Comparison of ENCODE assay signal across 14 cellular contexts in the genomic region with DNA sequence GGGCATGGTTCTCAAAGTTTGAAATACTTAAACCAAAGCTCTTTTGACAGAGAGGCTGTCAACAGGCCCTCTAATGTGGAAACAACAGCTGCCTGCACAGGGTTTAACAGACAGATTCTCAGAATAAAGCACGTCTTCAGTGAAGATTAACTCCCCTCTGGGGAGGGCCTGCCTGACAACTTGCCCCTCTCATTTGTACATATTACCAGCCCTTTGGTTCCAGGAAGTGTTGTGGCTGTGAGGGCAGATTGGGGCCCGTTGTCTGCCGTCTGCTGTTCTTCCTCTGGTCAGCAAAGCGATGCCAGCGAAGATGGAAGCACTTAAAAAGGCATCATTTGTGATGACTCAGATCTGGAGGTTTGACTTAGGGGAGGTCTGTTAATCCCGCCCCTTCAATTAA.
DNase-seq lines count a peak whose midpoint lies in the region; TF ChIP-seq lines count a peak whose summit lies in the region.
"Had no signal": no experiment of that assay in that cellular context is flagged by ENCODE, and none has a peak within 500 bp of the region (broad histone marks: within the 10 kb centered on the region; RNA-seq: fewer than 3 reads in every experiment).

No MANE protein-coding gene starts in this region.

- WGBS in hepatocyte (ENCODE audit: low lambda C conversion rate, missing lambda C conversion rate): 57% methylated on average over 6 of the region's 6 CpGs

- H3K4me3 ChIP-seq in hepatocyte: no peak overlapping the region

- H3K36me3 ChIP-seq in hepatocyte (replicated peaks; ENCODE audit: insufficient read depth, low read depth): no peaks in the 10 kb centered on the region

- H3K9me2 ChIP-seq in hepatocyte (replicated peaks; ENCODE audit: insufficient read depth): no peaks in the 10 kb centered on the region

- H3K27ac Mint-ChIP-seq in osteocyte (ENCODE audit: unreplicated experiment): no peak overlapping the region

- TF ChIP-seq CTCF in hepatocyte (IDR thresholded peaks at IDR 0.05; ENCODE audit: poor library complexity) (no peak), osteocyte (IDR thresholded peaks at IDR 0.05) (no peak)

- H3K9me3 ChIP-seq in hepatocyte (ENCODE audit: low read depth): no peaks in the 10 kb centered on the region

- no peaks in the 10 kb centered on the region for H3K27me3 Mint-ChIP-seq in osteocyte (ENCODE audit: unreplicated experiment)

- H3K79me2 ChIP-seq in hepatocyte: no peaks in the 10 kb centered on the region

- H4K20me1 ChIP-seq in hepatocyte (ENCODE audit: insufficient read depth, poor library complexity, severe bottlenecking): no peaks in the 10 kb centered on the region

- no peak overlapping the region for H3K4me2 ChIP-seq in hepatocyte

- H3K4me1 ChIP-seq in hepatocyte (ENCODE audit: insufficient read depth): no peaks in the 10 kb centered on the region

- H3K27me3 ChIP-seq in hepatocyte: no peaks in the 10 kb centered on the region

- no peaks in the 10 kb centered on the region for H3K4me1 Mint-ChIP-seq in osteocyte (ENCODE audit: unreplicated experiment)

- H3K36me3 Mint-ChIP-seq in osteocyte (ENCODE audit: unreplicated experiment): no peaks in the 10 kb centered on the region

- H3K9me3 Mint-ChIP-seq in osteocyte (ENCODE audit: unreplicated experiment): peaks cover 8% of the 10 kb centered on the region

- H2AFZ ChIP-seq in hepatocyte: no peak overlapping the region

- H3K4me3 Mint-ChIP-seq in osteocyte (ENCODE audit: unreplicated experiment): no peak overlapping the region

- DNase-seq in AG08395 (ENCODE audit: low spot score) (peak; percentile 35), Daoy (ENCODE audit: low read depth) (peak; percentile 27), NCI-H82 treated with DMSO at 0.1 percent for 48 hours (lab: John Stamatoyannopoulos, UW; ENCODE audit: unreplicated experiment) (peak; percentile 72), hepatocyte (ENCODE audit: low spot score) (peak; percentile 13), osteocyte (ENCODE audit: extremely low spot score, unreplicated experiment) (no peak), SKM-1 (lab: John Stamatoyannopoulos, UW; ENCODE audit: unreplicated experiment) (no peak)
- DNase-seq in stimulated activated CD4-positive, alpha-beta T cell treated with anti-CD3 and anti-CD28 coated beads, Interleukin-2, amount 100 ng/mL, for 24 hours: no peak
- no peak for DNase-seq in effector CD8-positive, alpha-beta T cell (lab: John Stamatoyannopoulos, UW)
- DNase-seq: COR-L47, IMR-90, NCI-H1436, NCI-H2029, NCI-H2171 treated with DMSO at 0.1 percent for 48 hours, NCI-H446 treated with DMSO at 0.1 percent for 48 hours had no signal

- no peak overlapping the region for H3K27ac ChIP-seq in hepatocyte

Comparison
In these comparisons a context has a peak if more than half of its experiments do, and no peak if none do; other contexts are left out.
1. DNase-seq: peak in AG08395 (single experiment), Daoy (single experiment), NCI-H82 treated with DMSO at 0.1 percent for 48 hours (single experiment) and hepatocyte (single experiment); none in osteocyte (single experiment), stimulated activated CD4-positive, alpha-beta T cell treated with anti-CD3 and anti-CD28 coated beads, Interleukin-2, amount 100 ng/mL, for 24 hours (0 of 2), effector CD8-positive, alpha-beta T cell (single experiment) and SKM-1 (single experiment).